ENCODE assay signal across 8 cellular contexts in genomic region chr6:46734867-46735719, GRCh38. TPM values are rescaled to one million over a fixed set of nuclear protein-coding genes. Genes with fewer than 3 reads are reported as not detected.
A peak's percentile ranks its signal among the peaks of the same experiment; 100 is the strongest.
DNase-seq lines count a peak whose midpoint lies in the region; ATAC-seq, FAIRE-seq and TF ChIP-seq lines count a peak whose summit lies in the region.

TSS of gene PLA2G7 (minus strand) at chr6:46735375. CDS start at chr6:46722891, 12,484 bp downstream.

- H3K9ac ChIP-seq in keratinocyte (ENCODE audit: control insufficient read depth, extremely low read depth, insufficient read depth, low read length), result peak within 1 kb of the TSS; percentile 69

- no peak for DNase-seq in natural killer cell treated with Interleukin-12 subunit alpha and Interleukin-12 subunit beta and Interleukin-15 and Interleukin-18, amount 100 ng/mL, for 72 hours (ENCODE audit: low spot score)
- DNase-seq in natural killer cell, result no peak
- peak; percentile 16 for DNase-seq in MCF 10A (ENCODE audit: unreplicated experiment)
- DNase-seq in keratinocyte (ENCODE audit: low read depth, low spot score), result no peak
- no peak for DNase-seq in stimulated activated CD4-positive, alpha-beta T cell treated with anti-CD3 and anti-CD28 coated beads, Interleukin-1b, Interleukin-23, amount 100 ng/mL, for 48 hours

- H3K4me2 ChIP-seq in keratinocyte (ENCODE audit: control insufficient read depth, extremely low read depth, insufficient read depth, low read depth, low read length), result peak within 1 kb of the TSS; percentile 94

- BruUV-seq in MCF 10A (replicated peaks; lab: Mats Ljungman, UMichigan), result no TSS peak

- no peaks in the 10 kb centered on the region for H3K9me1 ChIP-seq in keratinocyte (ENCODE audit: control insufficient read depth, extremely low read depth, insufficient read depth, low read length)

- H3K79me2 ChIP-seq in keratinocyte (ENCODE audit: control insufficient read depth, insufficient read depth, low read length), result no peaks in the 10 kb centered on the region

- TF ChIP-seq CTCF in natural killer cell (IDR thresholded peaks at IDR 0.05) (no peak), MCF 10A (IDR thresholded peaks at IDR 0.05; ENCODE audit: unreplicated experiment) (no peak), keratinocyte (optimal IDR thresholded peaks at IDR 0.05 in 1 of 3, IDR thresholded peaks at IDR 0.05 in 1 of 3, conservative IDR thresholded peaks at IDR 0.05 in 1 of 3; ENCODE audit: extremely low read depth in 1 of 3, insufficient read depth in 2 of 3, low read length in 3 of 3) (no peak)

- intact Hi-C loops in natural killer cell (cut with micrococcal nuclease), result no loop called here
- intact Hi-C loops in MCF 10A (cut with micrococcal nuclease), result no loop called here

- H3K4me1 Mint-ChIP-seq in natural killer cell treated with Interleukin-12 subunit alpha and Interleukin-12 subunit beta and Interleukin-15 and Interleukin-18, amount 100 ng/mL, for 72 hours (ENCODE audit: low read depth in 2 of 2), result no peaks in the 10 kb centered on the region
- H3K4me1 Mint-ChIP-seq in natural killer cell (no peaks in the 10 kb centered on the region), MCF 10A (ENCODE audit: insufficient read depth, unreplicated experiment) (no peaks in the 10 kb centered on the region)

- H3K27ac Mint-ChIP-seq in natural killer cell treated with Interleukin-12 subunit alpha and Interleukin-12 subunit beta and Interleukin-15 and Interleukin-18, amount 100 ng/mL, for 72 hours, result no peak within 1 kb of the TSS
- H3K27ac Mint-ChIP-seq in natural killer cell (no peak within 1 kb of the TSS), MCF 10A (ENCODE audit: low read depth, unreplicated experiment) (no peak within 1 kb of the TSS)

- peak within 1 kb of the TSS; percentile 24 for H3K4me3 Mint-ChIP-seq in natural killer cell treated with Interleukin-12 subunit alpha and Interleukin-12 subunit beta and Interleukin-15 and Interleukin-18, amount 100 ng/mL, for 72 hours
- H3K4me3 Mint-ChIP-seq in natural killer cell (no peak within 1 kb of the TSS), MCF 10A (ENCODE audit: unreplicated experiment) (peak within 1 kb of the TSS; percentile 53)

- CTCF ChIA-PET in MCF 10A (lab: Yijun Ruan, JAX), result interaction anchor here (0.9 kb wide), 1 partner anchor 30 kb away, joined by 3 read pairs; no protein-coding TSS in a partner anchor

- H3K27me3 Mint-ChIP-seq in natural killer cell treated with Interleukin-12 subunit alpha and Interleukin-12 subunit beta and Interleukin-15 and Interleukin-18, amount 100 ng/mL, for 72 hours, result peaks cover 53 to 69% of the 10 kb centered on the region in 2 donors
- H3K27me3 Mint-ChIP-seq in natural killer cell (ENCODE audit: low read depth in 2 of 2), result peaks cover 45 to 75% of the 10 kb centered on the region in 2 donors
- H3K27me3 Mint-ChIP-seq in MCF 10A (ENCODE audit: insufficient read depth, unreplicated experiment), result peaks cover 12% of the 10 kb centered on the region

- H3K9me3 ChIP-seq in keratinocyte (ENCODE audit: control insufficient read depth, low read depth, low read length), result no peaks in the 10 kb centered on the region

- H3K27ac ChIP-seq in keratinocyte (ENCODE audit: control insufficient read depth, insufficient read depth, low read length), result peak within 1 kb of the TSS; percentile 10
- H3K27ac ChIP-seq in skin epidermis, result peak within 1 kb of the TSS in 17 of 21 experiments; percentile 3 to 79 (median 48)

- H3K9me3 Mint-ChIP-seq in natural killer cell treated with Interleukin-12 subunit alpha and Interleukin-12 subunit beta and Interleukin-15 and Interleukin-18, amount 100 ng/mL, for 72 hours, result no peaks in the 10 kb centered on the region
- H3K9me3 Mint-ChIP-seq in natural killer cell (no peaks in the 10 kb centered on the region), MCF 10A (ENCODE audit: unreplicated experiment) (no peaks in the 10 kb centered on the region)

- ATAC-seq in natural killer cell treated with Interleukin-12 subunit alpha and Interleukin-12 subunit beta and Interleukin-15 and Interleukin-18, amount 100 ng/mL, for 72 hours, result peak; percentile 39 to 48
- ATAC-seq in natural killer cell (no peak), GM19397 (IDR thresholded peaks at IDR 0.05; ENCODE audit: unreplicated experiment) (no peak), GM21360 (IDR thresholded peaks at IDR 0.05; ENCODE audit: unreplicated experiment) (no peak)

- H3K4me3 ChIP-seq in keratinocyte (ENCODE audit: control insufficient read depth in 2 of 3, extremely low read depth in 1 of 3, insufficient read depth in 2 of 3, low read depth in 1 of 3, low read length in 3 of 3), result peak within 1 kb of the TSS; percentile 54 to 80 (median 77)
- H3K4me3 ChIP-seq in skin epidermis, result peak within 1 kb of the TSS; percentile 38 to 63 (median 48)

- H3K36me3 Mint-ChIP-seq in natural killer cell treated with Interleukin-12 subunit alpha and Interleukin-12 subunit beta and Interleukin-15 and Interleukin-18, amount 100 ng/mL, for 72 hours, result no peaks in the 10 kb centered on the region
- H3K36me3 Mint-ChIP-seq in natural killer cell (no peaks in the 10 kb centered on the region), MCF 10A (ENCODE audit: insufficient read depth, unreplicated experiment) (no peaks in the 10 kb centered on the region)

- H2AFZ ChIP-seq in keratinocyte (ENCODE audit: control insufficient read depth, low read length), result peak within 1 kb of the TSS; percentile 74

- H3K27me3 ChIP-seq in keratinocyte (ENCODE audit: control insufficient read depth, extremely low read depth, insufficient read depth, low read length), result no peaks in the 10 kb centered on the region

- POLR2A ChIA-PET in MCF 10A (lab: Yijun Ruan, JAX), result interaction anchor here (0.6 kb wide), 1 partner anchor 18 kb away, joined by 3 read pairs; no protein-coding TSS in a partner anchor

- H3K36me3 ChIP-seq in keratinocyte (ENCODE audit: control insufficient read depth in 2 of 2, extremely low read depth in 1 of 2, insufficient read depth in 2 of 2, low read length in 2 of 2), result no peaks in the 10 kb centered on the region

- FAIRE-seq in keratinocyte (lab: Jason Lieb, UNC), result no peak

- peaks cover 23% of the 10 kb centered on the region for H3K4me1 ChIP-seq in keratinocyte (ENCODE audit: control insufficient read depth, extremely low read depth, insufficient read depth, low read length)

- no peaks in the 10 kb centered on the region for H4K20me1 ChIP-seq in keratinocyte (ENCODE audit: control insufficient read depth, extremely low read depth, insufficient read depth, low read length)

- dilution Hi-C loops in keratinocyte (cut with MboI; ENCODE audit: extremely low pct_ligation_motif_present, low sequenced_read_pairs), result no loop called here

RNA-seq across cellular contexts. Expression of gene PLA2G7, which starts in this region (rescaled TPM):
- total RNA-seq in natural killer cell treated with Interleukin-12 subunit alpha and Interleukin-12 subunit beta and Interleukin-15 and Interleukin-18, amount 100 ng/mL, for 72 hours, result not detected
- 1 to 10 TPM in 1 of 3 donors, not detected in 2; 1.1 TPM for total RNA-seq in natural killer cell
- total RNA-seq in MCF 10A (2022), result not detected in 2 replicates
- 2.3 to 5.7 TPM (median 4.8 TPM) in 3 replicates for polyA plus RNA-seq in keratinocyte
- polyA plus RNA-seq in keratinocyte (2011; ENCODE audit: low read depth), result 0.92 TPM
- 3.2 and 5.3 TPM in 2 replicates for polyA plus RNA-seq in keratinocyte (2011; cell fraction: cytosol; rRNA removed)
- 2.4 and 3.6 TPM in 2 replicates for polyA plus RNA-seq in keratinocyte (2011; cell fraction: nucleus; rRNA removed)
- polyA plus RNA-seq in keratinocyte (2012; ENCODE audit: low replicate concordance), result 0.76 and 7.0 TPM in 2 replicates
- polyA minus RNA-seq in keratinocyte, result 1.4 to 3.3 TPM (median 1.9 TPM) in 3 replicates
- 3.1 TPM for polyA minus RNA-seq in keratinocyte (2011; cell fraction: cytosol; rRNA and poly(A)+ RNA removed)
- 1.2 and 3.1 TPM in 2 replicates for polyA minus RNA-seq in keratinocyte (2011; cell fraction: nucleus; rRNA and poly(A)+ RNA removed)

Comparison
In these comparisons a context has a peak if more than half of its experiments do, and no peak if none do; other contexts are left out.
1. Peak in ATAC-seq in natural killer cell treated with Interleukin-12 subunit alpha and Interleukin-12 subunit beta and Interleukin-15 and Interleukin-18, amount 100 ng/mL, for 72 hours; RNA of the gene not detected or under 1 TPM.
2. Peak in DNase-seq in MCF 10A; RNA of the gene not detected or under 1 TPM.